8 cellular contexts compared by ENCODE assay signal in the genomic region with DNA sequence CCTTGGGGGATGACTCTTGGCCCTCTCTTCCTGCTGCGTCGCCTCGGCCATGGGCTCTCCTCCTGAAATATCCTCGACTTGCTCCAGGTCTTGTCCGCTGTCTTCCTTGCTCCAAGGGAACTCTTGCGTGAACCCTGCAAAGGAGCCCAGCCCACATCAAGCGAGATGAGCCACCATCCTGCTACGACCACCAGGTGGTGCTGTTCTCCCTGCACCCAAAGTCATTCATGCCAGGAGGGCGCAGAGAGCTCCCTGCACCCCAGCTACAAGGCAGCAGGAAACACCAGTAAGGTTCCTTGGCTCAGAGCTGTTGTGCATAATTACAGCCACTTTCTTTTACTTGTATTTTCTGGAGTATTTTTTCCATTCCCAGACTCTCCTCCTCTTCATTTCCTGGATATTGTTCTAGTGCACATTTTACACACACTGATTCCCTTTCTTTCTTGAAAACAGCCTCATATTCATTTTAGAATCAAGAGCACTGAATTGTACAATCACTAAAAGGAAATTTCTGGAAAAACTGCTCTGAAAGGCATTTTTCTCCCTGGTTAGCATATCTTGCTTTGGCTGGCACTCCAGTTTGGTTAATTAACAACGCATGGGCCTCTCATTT.
DNase-seq lines count a peak whose midpoint lies in the region; ATAC-seq, FAIRE-seq and TF ChIP-seq lines count a peak whose summit lies in the region.

No MANE protein-coding gene starts in this region.

- H3K36me3 ChIP-seq in Peyer's patch (no peaks in the 10 kb centered on the region), body of pancreas (replicated peaks in 1 of 2; ENCODE audit: insufficient read depth in 1 of 2, low read depth in 2 of 2) (no peaks in the 10 kb centered on the region)

- FAIRE-seq in islet of Langerhans (lab: Jason Lieb, UNC) = peak; percentile 43

- no peak for TF ChIP-seq POLR2A in Peyer's patch (IDR thresholded peaks at IDR 0.05)
- no peak for TF ChIP-seq POLR2A in body of pancreas (IDR thresholded peaks at IDR 0.05)

- ATAC-seq in GM21737 (IDR thresholded peaks at IDR 0.05; ENCODE audit: unreplicated experiment) (peak; percentile 87), body of pancreas (peak; percentile 70)

- no peak overlapping the region for H3K27ac ChIP-seq in Peyer's patch
- no peak overlapping the region for H3K27ac ChIP-seq in body of pancreas

- H3K27me3 ChIP-seq in Peyer's patch (no peaks in the 10 kb centered on the region), body of pancreas (no peaks in the 10 kb centered on the region)

- 12 to 17% methylated on average over 10 of the region's 10 CpGs for WGBS in body of pancreas, 2 donors

- intact Hi-C loops in body of pancreas (cut with DNase I) = loop anchor here (10.0 kb wide), 1 partner anchor 700 kb away; no protein-coding TSS in a partner anchor

- no peak for TF ChIP-seq EP300 in Ishikawa (IDR thresholded peaks at IDR 0.05; ENCODE audit: borderline replicate concordance)

- no peak overlapping the region for H3K4me3 ChIP-seq in Peyer's patch
- H3K4me3 ChIP-seq in body of pancreas = no peak overlapping the region

- TF ChIP-seq CTCF in Peyer's patch (IDR thresholded peaks at IDR 0.05) (peak in 5 of 6 experiments; percentile 40 to 87 (median 83)), body of pancreas (IDR thresholded peaks at IDR 0.05) (peak; percentile 68 to 87 (median 82))

- peaks cover 0 to 3% (median 0%) of the 10 kb centered on the region in 4 donors for H3K4me1 ChIP-seq in Peyer's patch
- H3K4me1 ChIP-seq in body of pancreas = no peaks in the 10 kb centered on the region

- H3K9me3 ChIP-seq in Peyer's patch = no peaks in the 10 kb centered on the region
- H3K9me3 ChIP-seq in body of pancreas = no peaks in the 10 kb centered on the region

- peak; percentile 4 for DNase-seq in SKM-1 (lab: John Stamatoyannopoulos, UW; ENCODE audit: unreplicated experiment)
- DNase-seq in SKM-1 treated with dmso at 0.1 percent for 144 hours (lab: John Stamatoyannopoulos, UW; ENCODE audit: unreplicated experiment) = no peak
- DNase-seq in Peyer's patch = peak in 2 of 3 donors; percentile 76 to 86
- DNase-seq in body of pancreas = peak; percentile 61 to 78 (median 66)
- peak; percentile 2 to 12 (median 3) for DNase-seq in stimulated activated CD4-positive, alpha-beta T cell treated with anti-CD3 and anti-CD28 coated beads, TNF-alpha, amount 100 ng/mL, for 48 hours (ENCODE audit: low read depth in 3 of 3)

- peak; percentile 63 for TF ChIP-seq RAD21 in Ishikawa (IDR thresholded peaks at IDR 0.05; ENCODE audit: low read depth)

TF ChIP-seq in Ishikawa, 13 proteins besides CTCF, POLR2A, EP300 and RAD21:
- TF ChIP-seq CEBPB (IDR thresholded peaks at IDR 0.05) = no peak
- TF ChIP-seq, protein P1, sequence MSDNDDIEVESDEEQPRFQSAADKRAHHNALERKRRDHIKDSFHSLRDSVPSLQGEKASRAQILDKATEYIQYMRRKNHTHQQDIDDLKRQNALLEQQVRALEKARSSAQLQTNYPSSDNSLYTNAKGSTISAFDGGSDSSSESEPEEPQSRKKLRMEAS (IDR thresholded peaks at IDR 0.05) = no peak
- no peak for TF ChIP-seq NFIC (IDR thresholded peaks at IDR 0.05)
TF ChIP-seq in Ishikawa: peak in this region for 0.
